9 cellular contexts compared by ENCODE assay signal in the genomic region with DNA sequence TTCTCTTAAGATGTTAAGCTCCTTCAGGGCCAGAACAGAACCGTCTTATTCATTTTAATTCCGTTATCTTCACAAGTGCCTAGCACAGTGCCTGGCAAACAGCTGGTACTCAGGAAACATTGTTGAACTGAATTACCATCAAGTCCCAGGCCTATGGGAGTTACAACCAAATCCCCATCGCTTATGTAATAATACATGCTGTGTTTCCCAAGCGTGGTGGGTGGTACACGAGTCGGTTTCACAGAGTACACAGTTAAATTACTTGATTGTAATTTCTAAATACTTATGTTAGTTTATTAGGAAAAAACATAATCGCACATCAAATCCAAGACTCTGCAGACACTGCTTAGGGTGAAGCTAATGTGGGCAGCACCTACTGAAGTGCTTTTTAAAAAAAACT. TPM values are rescaled to one million over a fixed set of nuclear protein-coding genes. Genes with fewer than 3 reads are reported as not detected.
A peak's percentile ranks its signal among the peaks of the same experiment; 100 is the strongest.
DNase-seq lines count a peak whose midpoint lies in the region; ATAC-seq, FAIRE-seq and TF ChIP-seq lines count a peak whose summit lies in the region.
"Had no signal": no experiment of that assay in that cellular context is flagged by ENCODE, and none has a peak within 500 bp of the region (broad histone marks: within the 10 kb centered on the region; RNA-seq: fewer than 3 reads in every experiment).

No MANE protein-coding gene starts in this region.

- H3K27ac Mint-ChIP-seq in endothelial cell (ENCODE audit: unreplicated experiment) (peak overlapping the region; percentile 93), neural progenitor cell (no peak overlapping the region)

- ATAC-seq in activated T-cell treated with anti-CD3 and anti-CD28 coated beads, Interleukin-2, amount 50 U/mL, for 4 hours = no peak
- ATAC-seq in activated CD4-positive, CD25-positive, alpha-beta regulatory T cell treated with anti-CD3 and anti-CD28 coated beads, Interleukin-2, amount 50 U/mL, for 24 hours = no peak

- H4K20me1 ChIP-seq in PC-9 (ENCODE audit: insufficient read depth) (no peaks in the 10 kb centered on the region), neural progenitor cell (ENCODE audit: low read depth) (no peaks in the 10 kb centered on the region)

- peaks cover 16% of the 10 kb centered on the region for H3K36me3 Mint-ChIP-seq in activated T-cell treated with anti-CD3 and anti-CD28 coated beads, Interleukin-2, amount 50 U/mL, for 4 hours (ENCODE audit: insufficient read depth)
- no peaks in the 10 kb centered on the region for H3K36me3 Mint-ChIP-seq in endothelial cell (ENCODE audit: low read depth, unreplicated experiment)
- peaks cover 7% of the 10 kb centered on the region for H3K36me3 Mint-ChIP-seq in neural progenitor cell

- BruUV-seq in PC-9 (replicated peaks; lab: Mats Ljungman, UMichigan) = TSS peak; percentile 61

- TF ChIP-seq CTCF in PC-9 (conservative IDR thresholded peaks at IDR 0.05) (no peak), endothelial cell (IDR thresholded peaks at IDR 0.05; ENCODE audit: unreplicated experiment) (no peak), neural progenitor cell (IDR thresholded peaks at IDR 0.05) (no peak)

- H3K27me3 ChIP-seq in PC-9 (ENCODE audit: insufficient read depth, low read depth) (no peaks in the 10 kb centered on the region), neural progenitor cell (no peaks in the 10 kb centered on the region)

- peaks cover 33% of the 10 kb centered on the region for H3K79me2 ChIP-seq in PC-9 (ENCODE audit: low read depth)
- peaks cover 53% of the 10 kb centered on the region for H3K79me2 ChIP-seq in neural progenitor cell (ENCODE audit: low read depth)

- no peaks in the 10 kb centered on the region for H3K27me3 Mint-ChIP-seq in activated T-cell treated with anti-CD3 and anti-CD28 coated beads, Interleukin-2, amount 50 U/mL, for 4 hours (ENCODE audit: low read depth)
- H3K27me3 Mint-ChIP-seq in endothelial cell (ENCODE audit: unreplicated experiment) = no peaks in the 10 kb centered on the region
- H3K27me3 Mint-ChIP-seq in neural progenitor cell (ENCODE audit: insufficient read depth, low read depth) = peaks cover 3% of the 10 kb centered on the region

- peak overlapping the region; percentile 92 for H2AFZ ChIP-seq in PC-9
- H2AFZ ChIP-seq in neural progenitor cell (replicated peaks) = peak overlapping the region; percentile 90

- H3K27ac ChIP-seq in PC-9 (peak overlapping the region; percentile 65), neural progenitor cell (peak overlapping the region; percentile 76)

- no peak for FAIRE-seq in frontal cortex (lab: Jason Lieb, UNC)
- FAIRE-seq: islet of Langerhans had no signal

- H3F3A ChIP-seq in PC-9 (ENCODE audit: insufficient read depth, low read depth) (no peaks in the 10 kb centered on the region), neural progenitor cell (ENCODE audit: low read depth) (peaks cover 3% of the 10 kb centered on the region)

- H3K9me2 ChIP-seq in PC-9 (ENCODE audit: insufficient read depth) = no peaks in the 10 kb centered on the region

- peaks cover 35% of the 10 kb centered on the region for H3K4me1 Mint-ChIP-seq in activated T-cell treated with anti-CD3 and anti-CD28 coated beads, Interleukin-2, amount 50 U/mL, for 4 hours (ENCODE audit: low read depth)
- peaks cover 3% of the 10 kb centered on the region for H3K4me1 Mint-ChIP-seq in endothelial cell (ENCODE audit: unreplicated experiment)
- H3K4me1 Mint-ChIP-seq in neural progenitor cell = peaks cover 15% of the 10 kb centered on the region

- H3K4me1 ChIP-seq in PC-9 (replicated peaks; ENCODE audit: insufficient read depth) = peaks cover 15% of the 10 kb centered on the region; the same call in 1 of the 2 replicates
- H3K4me1 ChIP-seq in neural progenitor cell = peaks cover 9% of the 10 kb centered on the region

- H3K4me3 ChIP-seq in PC-9 = peak overlapping the region; percentile 81
- H3K4me3 ChIP-seq in neural progenitor cell = peak overlapping the region; percentile 69

- CTCF ChIA-PET in PC-9 (lab: Charles Lee) = no interaction called here

- peak overlapping the region; percentile 99 for H3K4me3 Mint-ChIP-seq in activated T-cell treated with anti-CD3 and anti-CD28 coated beads, Interleukin-2, amount 50 U/mL, for 4 hours
- peak overlapping the region; percentile 99 for H3K4me3 Mint-ChIP-seq in endothelial cell (ENCODE audit: unreplicated experiment)
- peak overlapping the region; percentile 100 for H3K4me3 Mint-ChIP-seq in neural progenitor cell

- H3K9ac ChIP-seq in neural progenitor cell = peak overlapping the region; percentile 50

- H3K36me3 ChIP-seq in PC-9 (ENCODE audit: low read depth) (0 out of 2 replicates have a peak, but pooled peaks cover 15% of the 10 kb centered on the region), neural progenitor cell (no peaks in the 10 kb centered on the region)

- H3K9me3 ChIP-seq in PC-9 (ENCODE audit: insufficient read depth, low read depth) = no peaks in the 10 kb centered on the region
- H3K9me3 ChIP-seq in neural progenitor cell (ENCODE audit: low read depth) = no peaks in the 10 kb centered on the region

- POLR2A ChIA-PET in PC-9 (lab: Charles Lee; ENCODE audit: unreplicated experiment) = interaction anchor here (0.5 kb wide), 1 partner anchor 214 kb away, joined by 4 read pairs; no protein-coding TSS in a partner anchor

- intact Hi-C loops in PC-9 (cut with micrococcal nuclease; ENCODE audit: unreplicated experiment) = loop anchor here (1.0 to 5.0 kb wide), 2 partner anchors 37 to 1298 kb away; a partner anchor contains a TSS

- H3K4me2 ChIP-seq in PC-9 = peak overlapping the region; percentile 92
- peak overlapping the region; percentile 83 for H3K4me2 ChIP-seq in neural progenitor cell

- DNase-seq in activated T-cell treated with anti-CD3 and anti-CD28 coated beads, Interleukin-2, amount 50 U/mL, for 4 hours = no peak
- no peak for DNase-seq in activated T-cell treated with anti-CD3 and anti-CD28 coated beads, Interleukin-2, amount 50 U/mL, for 48 hours
- DNase-seq in PC-9 = no peak
- DNase-seq in endothelial cell (ENCODE audit: low spot score) = no peak
- DNase-seq in neural progenitor cell (ENCODE audit: low spot score) = peak; percentile 29
- DNase-seq in frontal cortex (ENCODE audit: low spot score in 2 of 2) = no peak
- no peak for DNase-seq in stimulated activated CD4-positive, alpha-beta T cell treated with anti-CD3 and anti-CD28 coated beads, Interleukin-4, amount 100 ng/mL, for 24 hours

- no peaks in the 10 kb centered on the region for H3K9me3 Mint-ChIP-seq in activated T-cell treated with anti-CD3 and anti-CD28 coated beads, Interleukin-2, amount 50 U/mL, for 4 hours
- H3K9me3 Mint-ChIP-seq in endothelial cell (ENCODE audit: unreplicated experiment) (no peaks in the 10 kb centered on the region), neural progenitor cell (no peaks in the 10 kb centered on the region)

RNA-seq across cellular contexts. Expression of a gene that starts 1.0 kb away (rescaled TPM):
- total RNA-seq in activated T-cell treated with anti-CD3 and anti-CD28 coated beads, Interleukin-2, amount 50 U/mL, for 4 hours = 10 to 100 TPM; 34.3 to 39.7 (median 37.8) TPM
- total RNA-seq in PC-9 (2021) (35.4 and 42.6 TPM in 2 replicates), endothelial cell (ENCODE audit: unreplicated experiment) (32.4 TPM), neural progenitor cell (ENCODE audit: low replicate concordance) (70.6 and 101 TPM in 2 replicates), frontal cortex (79.1 TPM)

RNA-seq across cellular contexts. Expression of a gene that starts 36.4 kb away (rescaled TPM):
- 1 to 10 TPM; 4.8 to 6.8 (median 6.1) TPM for total RNA-seq in activated T-cell treated with anti-CD3 and anti-CD28 coated beads, Interleukin-2, amount 50 U/mL, for 4 hours
- total RNA-seq in PC-9 (2021) (14.5 and 16.4 TPM in 2 replicates), endothelial cell (ENCODE audit: unreplicated experiment) (19.9 TPM), neural progenitor cell (ENCODE audit: low replicate concordance) (21.5 and 32.6 TPM in 2 replicates), frontal cortex (79.5 TPM)
